Comparison of ENCODE assay signal across 12 cellular contexts in genomic region chr3:81728766-81729544, GRCh38. TPM values are rescaled to one million over a fixed set of nuclear protein-coding genes. Genes with fewer than 3 reads are reported as not detected.
DNase-seq lines count a peak whose midpoint lies in the region; ATAC-seq, FAIRE-seq and TF ChIP-seq lines count a peak whose summit lies in the region.
"Had no signal": no experiment of that assay in that cellular context is flagged by ENCODE, and none has a peak within 500 bp of the region (broad histone marks: within the 10 kb centered on the region; RNA-seq: fewer than 3 reads in every experiment).

No MANE protein-coding gene starts in this region.

- ATAC-seq in A549 (peak; percentile 75 to 76; a peak in 5 of 6 replicates), IMR-90 (ENCODE audit: low read depth) (peak; percentile 75), HG03565 (IDR thresholded peaks at IDR 0.05; ENCODE audit: unreplicated experiment) (no peak), GM18511 (IDR thresholded peaks at IDR 0.05; ENCODE audit: unreplicated experiment) (no peak)

- H3K18ac ChIP-seq in IMR-90 (ENCODE audit: low read depth, low read length), result peak overlapping the region; percentile 22; the same call in 1 of the 2 replicates

- peak overlapping the region; percentile 29 for H3K4me3 ChIP-seq in A549
- H3K4me3 ChIP-seq in IMR-90 (ENCODE audit: insufficient read depth, low read depth, low read length), result no peak overlapping the region
- peak overlapping the region; percentile 1 for H3K4me3 ChIP-seq in astrocyte of the spinal cord (ENCODE audit: low read depth, low read length)
- H3K4me3 ChIP-seq: upper lobe of left lung had no signal

- no peaks in the 10 kb centered on the region for H4K20me1 ChIP-seq in IMR-90 (ENCODE audit: insufficient read depth, low read length)

- H3K36me3 ChIP-seq in IMR-90 (ENCODE audit: control insufficient read depth, insufficient read depth, low read length), result no peaks in the 10 kb centered on the region; the same call in 1 of the 2 replicates
- H3K36me3 ChIP-seq: upper lobe of left lung had no signal

- peak overlapping the region; percentile 99 for H2BK15ac ChIP-seq in IMR-90 (ENCODE audit: low read depth, low read length)

- no peak for TF ChIP-seq EP300 in A549 (IDR thresholded peaks at IDR 0.05)

- no peak for TF ChIP-seq CTCF in A549 (IDR thresholded peaks at IDR 0.05)
- no peak for TF ChIP-seq CTCF in IMR-90 (conservative IDR thresholded peaks at IDR 0.05; ENCODE audit: low read depth, low read length)
- TF ChIP-seq CTCF in astrocyte of the spinal cord (IDR thresholded peaks at IDR 0.05; ENCODE audit: low read depth, low read length), result no peak

- H2BK20ac ChIP-seq in IMR-90 (ENCODE audit: low read depth, low read length), result peak overlapping the region; percentile 94

- peak overlapping the region; percentile 93 for H2AK5ac ChIP-seq in IMR-90 (ENCODE audit: low read depth, low read length)

- H3K23ac ChIP-seq in IMR-90 (ENCODE audit: low read depth, low read length), result peak overlapping the region; percentile 66

- H3K9ac ChIP-seq in IMR-90 (ENCODE audit: low read depth, low read length), result peak overlapping the region; percentile 28; the same call in 1 of the 2 replicates
- H3K9ac ChIP-seq: parathyroid adenoma had no signal

- H3K79me1 ChIP-seq in IMR-90 (ENCODE audit: low read depth in 1 of 2, low read length in 2 of 2), result peaks cover 37 to 61% of the 10 kb centered on the region in 2 experiments

- in situ Hi-C loops in IMR-90 (cut with MboI; ENCODE audit: low sequenced_read_pairs), result no loop called here
- in situ Hi-C loops in astrocyte of the spinal cord (cut with HindIII; ENCODE audit: low sequenced_read_pairs), result no loop called here

- H2AK9ac ChIP-seq in IMR-90 (replicated peaks; ENCODE audit: low read depth, low read length, poor library complexity), result peak overlapping the region; percentile 86

- H3K27ac ChIP-seq in A549 (peak overlapping the region; percentile 71 to 82), IMR-90 (ENCODE audit: insufficient read depth, low read length) (peak overlapping the region; percentile 68)
- H3K27ac ChIP-seq: parathyroid adenoma, upper lobe of left lung had no signal

- peak overlapping the region; percentile 89 for H2BK5ac ChIP-seq in IMR-90 (ENCODE audit: low read depth, low read length, poor library complexity, severe bottlenecking)

- dilution Hi-C loops in IMR-90 (cut with HindIII; ENCODE audit: low sequenced_read_pairs, unreplicated experiment), result no loop called here

- intact Hi-C loops in IMR-90 (cut with micrococcal nuclease), result loop anchor here (2.0 kb wide), 1 partner anchor 14 kb away; no protein-coding TSS in a partner anchor

- no peaks in the 10 kb centered on the region for H3K9me3 ChIP-seq in A549
- no peaks in the 10 kb centered on the region for H3K9me3 ChIP-seq in IMR-90 (ENCODE audit: control insufficient read depth, insufficient read depth, low read length)
- H3K9me3 ChIP-seq: upper lobe of left lung had no signal

- CTCF ChIA-PET in A549 (lab: Yijun Ruan, JAX), result interaction anchor here (0.7 to 0.9 kb wide), 5 partner anchors 10 to 40 kb away, joined by 3 read pairs; no protein-coding TSS in a partner anchor
- CTCF ChIA-PET in IMR-90 (lab: Yijun Ruan, JAX), result no interaction called here

- peak overlapping the region; percentile 64; the same call in 1 of the 2 replicates for H3K56ac ChIP-seq in IMR-90 (ENCODE audit: extremely low read depth, insufficient read depth, low read length)

- H4K5ac ChIP-seq in IMR-90 (ENCODE audit: low read depth, low read length), result peak overlapping the region; percentile 39; the same call in 1 of the 2 replicates

- POLR2A ChIA-PET in A549 (lab: Yijun Ruan, JAX), result interaction anchor here (1.0 to 1.1 kb wide), 2 partner anchors 10 to 33 kb away, joined by 4 to 5 read pairs; partner anchors contain the start of gene GBE1
- POLR2A ChIA-PET in IMR-90 (lab: Charles Lee; ENCODE audit: unreplicated experiment), result interaction anchor here (1.1 kb wide), 1 partner anchor 12 kb away, joined by 3 read pairs; no protein-coding TSS in a partner anchor

- peak overlapping the region; percentile 64 for H2AFZ ChIP-seq in IMR-90 (replicated peaks; ENCODE audit: low read length, poor library complexity)
- H2AFZ ChIP-seq: parathyroid adenoma had no signal

- peaks cover 59% of the 10 kb centered on the region for H3K4me1 ChIP-seq in A549
- H3K4me1 ChIP-seq in IMR-90 (ENCODE audit: control insufficient read depth, insufficient read depth, low read length), result peaks cover 16% of the 10 kb centered on the region

- peak overlapping the region; percentile 56 to 87 for H4K8ac ChIP-seq in IMR-90 (ENCODE audit: low read depth in 2 of 2, low read length in 2 of 2)

- TF ChIP-seq RAD21 in A549 (conservative IDR thresholded peaks at IDR 0.05 in 1 of 2, IDR thresholded peaks at IDR 0.05 in 1 of 2) (no peak), IMR-90 (IDR thresholded peaks at IDR 0.05; ENCODE audit: low read length) (no peak)

- DNase-seq in A549 (ENCODE audit: low read depth in 1 of 2, low spot score in 1 of 2) (no peak), IMR-90 (peak; percentile 61), astrocyte of the spinal cord (ENCODE audit: low read depth, low spot score) (peak; percentile 65), iris pigment epithelial cell (ENCODE audit: low read depth) (peak; percentile 65), SKM-1 treated with dmso at 0.1 percent for 144 hours (lab: John Stamatoyannopoulos, UW; ENCODE audit: unreplicated experiment) (no peak), SHP77 (lab: John Stamatoyannopoulos, UW) (no peak)
- DNase-seq: activated CD4-positive, alpha-beta T cell treated with anti-CD3 and anti-CD28 coated beads, Interleukin-2, amount 10 ng/mL, durations not matched to agents 7 days and 5 days; stimulated activated CD8-positive, alpha-beta memory T cell treated with anti-CD3 and anti-CD28 coated beads, Interleukin-4, amount 100 ng/mL, for 48 hours; upper lobe of left lung had no signal

- 44% methylated on average over 2 of the region's 2 CpGs for WGBS in A549 (ENCODE audit: missing lambda C conversion rate)
- WGBS in IMR-90 (ENCODE audit: extremely low coverage in 2 of 2, insufficient read length in 1 of 2), 2 experiments, result 20% methylated on average over 1 of the region's 2 CpGs; no CpG with 5 or more reads in 1 of the 2 experiments

- H3K4me2 ChIP-seq in A549 (peak overlapping the region; percentile 91), IMR-90 (ENCODE audit: low read depth, low read length) (peak overlapping the region; percentile 68; the same call in 1 of the 2 replicates)

- BruUV-seq in IMR-90 (replicated peaks; lab: Mats Ljungman, UMichigan), result no TSS peak

- FAIRE-seq in A549 (lab: Jason Lieb, UNC), result no peak

- no peaks in the 10 kb centered on the region for H3K27me3 ChIP-seq in IMR-90 (ENCODE audit: control insufficient read depth, insufficient read depth, low read length)
- H3K27me3 ChIP-seq: upper lobe of left lung had no signal

- TF ChIP-seq POLR2A in A549 (IDR thresholded peaks at IDR 0.05; ENCODE audit: low read length) (no peak), IMR-90 (IDR thresholded peaks at IDR 0.05; ENCODE audit: low read depth, low read length) (no peak)

- peak overlapping the region; percentile 92 for H2BK120ac ChIP-seq in IMR-90 (ENCODE audit: low read depth, low read length)

- H4K91ac ChIP-seq in IMR-90 (ENCODE audit: insufficient read depth, low read depth, low read length), result peak overlapping the region; percentile 95

- peaks cover 6% of the 10 kb centered on the region for H3K9me1 ChIP-seq in IMR-90 (ENCODE audit: insufficient read depth, low read length)

- peak overlapping the region; percentile 96 for H3K4ac ChIP-seq in IMR-90 (ENCODE audit: low read depth, low read length)

- peak overlapping the region; percentile 90 for H3K14ac ChIP-seq in IMR-90 (replicated peaks; ENCODE audit: low read depth, low read length)

TF ChIP-seq in A549, 52 proteins besides CTCF, POLR2A, EP300 and RAD21:
- TF ChIP-seq JUN (IDR thresholded peaks at IDR 0.05), result no peak
- TF ChIP-seq FOSL2 (IDR thresholded peaks at IDR 0.05), result 0 out of 2 replicates have a peak, but pooled peaks have one; percentile 12
- peak; percentile 58 for TF ChIP-seq FOSL2 (CRISPR knock-in tag; IDR thresholded peaks at IDR 0.05)
- TF ChIP-seq RCOR1 (IDR thresholded peaks at IDR 0.05; ENCODE audit: low read depth, low read length), result no peak
- TF ChIP-seq ATOH8 (CRISPR knock-in tag; IDR thresholded peaks at IDR 0.05; ENCODE audit: low read depth), result no peak
- no peak for TF ChIP-seq NFE2L2 (conservative IDR thresholded peaks at IDR 0.05; ENCODE audit: low read length)
TF ChIP-seq in A549: peak in this region for 1.

TF ChIP-seq in IMR-90, 13 proteins besides CTCF, POLR2A, EP300 and RAD21:
- no peak for TF ChIP-seq NFE2L2 (IDR thresholded peaks at IDR 0.05; ENCODE audit: low read depth, low read length)
- 0 out of 2 replicates have a peak, but pooled peaks have one; percentile 10 for TF ChIP-seq FOS (IDR thresholded peaks at IDR 0.05; ENCODE audit: low read depth, low read length)

RNA-seq across cellular contexts. Expression of gene GBE1, which starts 32.5 kb away (rescaled TPM):
- polyA plus RNA-seq in A549 (2011; rRNA removed) (47.1 and 55.0 TPM in 2 replicates), A549 (2017; fragmentation: RNase III; extraction: RNeasy Plus Mini Kit Qiagen cat#74134 plus additional on column Dnase treatment) (36.3 to 39.5 TPM (median 38.1 TPM) in 3 replicates), IMR-90 (2012; rRNA removed) (26.5 and 36.7 TPM in 2 replicates)
- 9.3 and 10.3 TPM in 2 replicates for polyA plus RNA-seq in A549 (2012; cell fraction: cytosol; rRNA removed)
- 6.6 and 7.7 TPM in 2 replicates for polyA plus RNA-seq in A549 (2012; cell fraction: nucleus; rRNA removed)
- 26.3 and 26.8 TPM in 2 replicates for polyA minus RNA-seq in A549 (2011; rRNA and poly(A)+ RNA removed)
- 90.3 and 122 TPM in 2 replicates for total RNA-seq in IMR-90 (2012; rRNA removed)
- polyA plus RNA-seq in IMR-90 (2012; cell fraction: cytosol; rRNA removed), result 5.6 and 6.6 TPM in 2 replicates
- polyA plus RNA-seq in IMR-90 (2012; cell fraction: nucleus; rRNA removed; ENCODE audit: low replicate concordance), result 2.0 and 25.1 TPM in 2 replicates

Comparison
In these comparisons a context has a peak if more than half of its experiments do, and no peak if none do; other contexts are left out.
1. ATAC-seq: peak in A549 (2 of 2) and IMR-90 (single experiment); none in HG03565 (single experiment) and GM18511 (single experiment).
2. DNase-seq: peak in IMR-90 (single experiment), astrocyte of the spinal cord (single experiment) and iris pigment epithelial cell (single experiment); none in A549 (0 of 2), SKM-1 treated with dmso at 0.1 percent for 144 hours (single experiment) and SHP77 (0 of 2).